In genomic region chr15:80990955-80991354, GRCh38 we compare ENCODE assay signal across 1 cellular context.
TF ChIP-seq lines count a peak whose summit lies in the region.

No MANE protein-coding gene starts in this region.

TF ChIP-seq in GM23338, 12 proteins besides CTCF, POLR2A, EP300 and RAD21 (continued from another document):
- TF ChIP-seq ZNF462 (CRISPR knock-in tag; IDR thresholded peaks at IDR 0.05), result no peak
- no peak for TF ChIP-seq EZH2 (IDR thresholded peaks at IDR 0.05; ENCODE audit: low read depth, unreplicated experiment)
- TF ChIP-seq STAT1 (IDR thresholded peaks at IDR 0.05; ENCODE audit: unreplicated experiment), result no peak
- TF ChIP-seq JUNB (IDR thresholded peaks at IDR 0.05; ENCODE audit: unreplicated experiment), result no peak
- no peak for TF ChIP-seq ZNF114 (CRISPR knock-in tag; IDR thresholded peaks at IDR 0.05)
